In the genomic region with DNA sequence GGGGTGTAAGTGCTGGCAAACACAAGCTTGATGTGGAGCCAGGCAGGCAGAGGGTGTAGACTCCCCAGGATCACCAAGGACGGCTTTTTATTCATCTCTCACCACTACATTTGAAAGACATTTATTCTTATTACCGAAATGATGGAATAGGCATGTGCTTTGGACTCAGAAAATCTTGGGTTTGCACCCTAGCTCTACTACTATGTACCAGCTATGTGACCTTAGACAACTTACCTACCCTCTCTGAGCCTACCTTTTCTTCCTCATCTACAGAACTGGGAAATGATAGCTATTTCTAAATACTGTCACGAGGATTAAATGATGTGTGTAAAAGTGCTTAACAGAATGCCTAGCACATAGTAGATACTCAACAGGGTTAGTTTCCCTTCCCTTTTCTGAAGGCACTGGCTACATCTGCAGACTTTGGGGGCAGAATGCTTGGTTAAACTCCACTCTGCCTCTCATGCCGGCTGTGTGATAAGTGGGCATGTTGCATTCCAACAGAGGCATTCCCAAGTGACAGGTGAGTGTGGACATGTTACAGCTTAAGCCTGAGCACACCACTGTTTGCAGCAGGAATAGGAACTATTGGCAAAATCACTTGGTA, we compare ENCODE assay signal across 10 cellular contexts.
A peak's percentile ranks its signal among the peaks of the same experiment; 100 is the strongest.
DNase-seq lines count a peak whose midpoint lies in the region; ATAC-seq, FAIRE-seq and TF ChIP-seq lines count a peak whose summit lies in the region.
"Had no signal": no experiment of that assay in that cellular context is flagged by ENCODE, and none has a peak within 500 bp of the region (broad histone marks: within the 10 kb centered on the region; RNA-seq: fewer than 3 reads in every experiment).

No MANE protein-coding gene starts in this region.

- peak; percentile 96 for ATAC-seq in GM21423 (IDR thresholded peaks at IDR 0.05; ENCODE audit: unreplicated experiment)
- peak; percentile 94 for ATAC-seq in HG03139 (IDR thresholded peaks at IDR 0.05; ENCODE audit: unreplicated experiment)
- peak; percentile 98 for ATAC-seq in GM12878

- H3K9me3 ChIP-seq in GM12878 (replicated peaks; ENCODE audit: control insufficient read depth, insufficient read depth, low read length), result no peaks in the 10 kb centered on the region; the same call in 1 of the 3 replicates
- H3K9me3 ChIP-seq: BLaER1 had no signal

- TF ChIP-seq CTCF in GM12878 (IDR thresholded peaks at IDR 0.05 in 2 of 3, conservative IDR thresholded peaks at IDR 0.05 in 1 of 3; ENCODE audit: control insufficient read depth in 2 of 3, extremely low read depth in 1 of 3, insufficient read depth in 1 of 3, low read depth in 3 of 3, low read length in 3 of 3), result no peak

- no peak overlapping the region for H3K9ac ChIP-seq in GM12878 (ENCODE audit: control insufficient read depth, insufficient read depth, low read length)
- H3K9ac ChIP-seq: BLaER1 had no signal

- H4K20me1 ChIP-seq in GM12878 (ENCODE audit: control insufficient read depth, insufficient read depth), result no peaks in the 10 kb centered on the region
- H4K20me1 ChIP-seq: BLaER1 had no signal

- no peak overlapping the region; the same call in 1 of the 2 replicates for H2AFZ ChIP-seq in GM12878 (ENCODE audit: control insufficient read depth, low read depth, low read length)

- H3K4me3 ChIP-seq in GM12878, result no peak overlapping the region
- H3K4me3 ChIP-seq: BLaER1 had no signal

- intact Hi-C loops in GM12878 (cut with micrococcal nuclease; ENCODE audit: unreplicated experiment), result no loop called here
- intact Hi-C loops in head of caudate nucleus (cut with DNase I), result no loop called here

- BruUV-seq in GM12878 (replicated peaks; lab: Mats Ljungman, UMichigan), result TSS peak; percentile 18

- POLR2A ChIA-PET in GM12878 (lab: Charles Lee), result interaction anchor here (0.7 to 4.1 kb wide), 3 partner anchors 19 to 510 kb away, joined by 3 to 33 read pairs (median 13); no protein-coding TSS in a partner anchor

- TF ChIP-seq RAD21 in GM12878 (IDR thresholded peaks at IDR 0.05; ENCODE audit: insufficient read depth, low read depth, low read length), result no peak

- 35% methylated on average over 4 of the region's 4 CpGs for WGBS in GM12878 (ENCODE audit: insufficient coverage, insufficient replicate concordance, low lambda C conversion rate, missing lambda C conversion rate)

- CTCF ChIA-PET in GM12878 (lab: Yijun Ruan, JAX), result interaction anchor here (1.2 to 4.5 kb wide), 7 partner anchors 9 to 169 kb away, joined by 4 to 54 read pairs (median 14); no protein-coding TSS in a partner anchor

- no peaks in the 10 kb centered on the region for H3K27me3 ChIP-seq in GM12878 (replicated peaks in 1 of 2; ENCODE audit: control insufficient read depth in 2 of 2, insufficient read depth in 2 of 2, low read length in 1 of 2)
- H3K27me3 ChIP-seq: BLaER1 had no signal

- SMC1A ChIA-PET in GM12878 (lab: Charles Lee; ENCODE audit: uncharacterized antibody, unreplicated experiment), result interaction anchor here (1.0 to 8.2 kb wide), 8 partner anchors 10 to 182 kb away, joined by 3 to 176 read pairs (median 5); no protein-coding TSS in a partner anchor

- TF ChIP-seq EP300 in GM12878 (IDR thresholded peaks at IDR 0.05; ENCODE audit: borderline replicate concordance in 1 of 2, control insufficient read depth in 1 of 2, low read depth in 2 of 2, low read length in 2 of 2), result peak in 1 of 2 experiments; percentile 58; a peak in 2 of 4 replicates

- peak overlapping the region; percentile 36 for H3K4me2 ChIP-seq in GM12878 (ENCODE audit: control insufficient read depth, insufficient read depth)
- H3K4me2 ChIP-seq: BLaER1 had no signal

- in situ Hi-C loops in GM12878 (cut with MboI), result no loop called here

- H3K27ac ChIP-seq in GM12878 (ENCODE audit: control insufficient read depth, insufficient read depth), result peak overlapping the region; percentile 46
- H3K27ac ChIP-seq: BLaER1, VCaP had no signal

- FAIRE-seq in GM12891 (lab: Jason Lieb, UNC) (peak; percentile 91), GM12878 (lab: Jason Lieb, UNC) (peak; percentile 87)

- RAD21 ChIA-PET in GM12878 (lab: Charles Lee; ENCODE audit: unreplicated experiment), result interaction anchor here (1.0 to 3.6 kb wide), 4 partner anchors 11 to 28 kb away, joined by 3 to 65 read pairs (median 14); no protein-coding TSS in a partner anchor

- peaks cover 23% of the 10 kb centered on the region for H3K4me1 ChIP-seq in GM12878 (ENCODE audit: control insufficient read depth, insufficient read depth, low read length)
- H3K4me1 ChIP-seq: BLaER1 had no signal

- DNase-seq in GM12891 (ENCODE audit: insufficient read length, low spot score), result peak; percentile 36
- peak; percentile 55 for DNase-seq in GM12878 (ENCODE audit: low read depth, low spot score)
- no peak for DNase-seq in GOT3 (lab: John Stamatoyannopoulos, UW)
- no peak for DNase-seq in head of caudate nucleus
- DNase-seq in stimulated activated CD4-positive, alpha-beta T cell treated with anti-CD3 and anti-CD28 coated beads, Interleukin-4, amount 100 ng/mL, for 4 hours, result no peak
- DNase-seq in NCI-H69 (lab: John Stamatoyannopoulos, UW), result no peak

- no peaks in the 10 kb centered on the region for H3K79me2 ChIP-seq in GM12878 (ENCODE audit: control insufficient read depth, insufficient read depth, low read length)

- peaks cover 2 to 21% of the 10 kb centered on the region in 2 experiments for H3K36me3 ChIP-seq in GM12878 (ENCODE audit: control insufficient read depth in 2 of 2, insufficient read depth in 2 of 2, low read length in 1 of 2)
- H3K36me3 ChIP-seq: BLaER1 had no signal

- TF ChIP-seq POLR2A in GM12891 (IDR thresholded peaks at IDR 0.05; ENCODE audit: low read depth, low read length) (no peak), GM12878 (IDR thresholded peaks at IDR 0.05; ENCODE audit: low read depth, low read length) (no peak)

TF ChIP-seq in GM12891, 5 proteins besides CTCF, POLR2A, EP300 and RAD21:
- TF ChIP-seq POU2F2 (IDR thresholded peaks at IDR 0.05; ENCODE audit: low read depth, low read length), result peak; percentile 26; the same call in 1 of the 2 replicates
- peak; percentile 97 for TF ChIP-seq SPI1 (IDR thresholded peaks at IDR 0.05; ENCODE audit: low read depth, low read length)
- TF ChIP-seq TAF1 (IDR thresholded peaks at IDR 0.05; ENCODE audit: low read depth, low read length), result no peak

TF ChIP-seq in GM12878, 131 proteins besides CTCF, POLR2A, EP300 and RAD21 (continues in another document):
- no peak for TF ChIP-seq KLF5 (IDR thresholded peaks at IDR 0.05; ENCODE audit: partially characterized antibody)
- peak; percentile 78 for TF ChIP-seq ZNF217 (IDR thresholded peaks at IDR 0.05)
- TF ChIP-seq IRF4 (IDR thresholded peaks at IDR 0.05; ENCODE audit: low read depth, low read length), result peak; percentile 73; the same call in 1 of the 2 replicates
- no peak for TF ChIP-seq TARDBP (IDR thresholded peaks at IDR 0.05; ENCODE audit: borderline replicate concordance)
- TF ChIP-seq BHLHE40 (IDR thresholded peaks at IDR 0.05; ENCODE audit: borderline replicate concordance in 1 of 2, low read depth in 2 of 2, low read length in 1 of 2), result peak; percentile 49 to 68; a peak in 2 of 4 replicates
- peak; percentile 21; the same call in 1 of the 2 replicates for TF ChIP-seq CHD2 (IDR thresholded peaks at IDR 0.05; ENCODE audit: borderline replicate concordance, low read depth, low read length)
- TF ChIP-seq, protein P1, sequence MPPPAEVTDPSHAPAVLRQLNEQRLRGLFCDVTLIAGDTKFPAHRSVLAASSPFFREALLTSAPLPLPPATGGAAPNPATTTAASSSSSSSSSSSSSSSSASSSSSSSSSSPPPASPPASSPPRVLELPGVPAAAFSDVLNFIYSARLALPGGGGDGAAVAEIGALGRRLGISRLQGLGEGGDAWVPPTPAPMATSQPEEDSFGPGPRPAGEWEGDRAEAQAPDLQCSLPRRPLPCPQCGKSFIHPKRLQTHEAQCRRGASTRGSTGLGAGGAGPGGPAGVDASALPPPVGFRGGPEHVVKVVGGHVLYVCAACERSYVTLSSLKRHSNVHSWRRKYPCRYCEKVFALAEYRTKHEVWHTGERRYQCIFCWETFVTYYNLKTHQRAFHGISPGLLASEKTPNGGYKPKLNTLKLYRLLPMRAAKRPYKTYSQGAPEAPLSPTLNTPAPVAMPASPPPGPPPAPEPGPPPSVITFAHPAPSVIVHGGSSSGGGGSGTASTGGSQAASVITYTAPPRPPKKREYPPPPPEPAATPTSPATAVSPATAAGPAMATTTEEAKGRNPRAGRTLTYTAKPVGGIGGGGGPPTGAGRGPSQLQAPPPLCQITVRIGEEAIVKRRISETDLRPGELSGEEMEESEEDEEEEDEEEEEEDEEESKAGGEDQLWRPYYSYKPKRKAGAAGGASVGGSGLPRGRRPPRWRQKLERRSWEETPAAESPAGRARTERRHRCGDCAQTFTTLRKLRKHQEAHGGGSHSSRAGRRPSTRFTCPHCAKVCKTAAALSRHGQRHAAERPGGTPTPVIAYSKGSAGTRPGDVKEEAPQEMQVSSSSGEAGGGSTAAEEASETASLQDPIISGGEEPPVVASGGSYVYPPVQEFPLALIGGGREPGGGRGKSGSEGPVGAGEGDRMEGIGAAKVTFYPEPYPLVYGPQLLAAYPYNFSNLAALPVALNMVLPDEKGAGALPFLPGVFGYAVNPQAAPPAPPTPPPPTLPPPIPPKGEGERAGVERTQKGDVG (CRISPR knock-in tag; IDR thresholded peaks at IDR 0.05), result no peak
- 0 out of 2 replicates have a peak, but pooled peaks have one; percentile 18 for TF ChIP-seq NBN (IDR thresholded peaks at IDR 0.05)
- TF ChIP-seq, protein P2, sequence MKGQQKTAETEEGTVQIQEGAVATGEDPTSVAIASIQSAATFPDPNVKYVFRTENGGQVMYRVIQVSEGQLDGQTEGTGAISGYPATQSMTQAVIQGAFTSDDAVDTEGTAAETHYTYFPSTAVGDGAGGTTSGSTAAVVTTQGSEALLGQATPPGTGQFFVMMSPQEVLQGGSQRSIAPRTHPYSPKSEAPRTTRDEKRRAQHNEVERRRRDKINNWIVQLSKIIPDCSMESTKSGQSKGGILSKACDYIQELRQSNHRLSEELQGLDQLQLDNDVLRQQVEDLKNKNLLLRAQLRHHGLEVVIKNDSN (IDR thresholded peaks at IDR 0.05; ENCODE audit: borderline replicate concordance, extremely low read length, insufficient read depth, low read depth, low read length), result no peak

Comparison
In these comparisons a context has a peak if more than half of its experiments do, and no peak if none do; other contexts are left out.
1. DNase-seq: peak in GM12891 (single experiment) and GM12878 (single experiment); none in GOT3 (single experiment), head of caudate nucleus (0 of 42), stimulated activated CD4-positive, alpha-beta T cell treated with anti-CD3 and anti-CD28 coated beads, Interleukin-4, amount 100 ng/mL, for 4 hours (0 of 2) and NCI-H69 (single experiment).
2. Peak in every context shown above with its lines, with median percentiles within 50 percentile points of each other: ATAC-seq.